In the genomic region with DNA sequence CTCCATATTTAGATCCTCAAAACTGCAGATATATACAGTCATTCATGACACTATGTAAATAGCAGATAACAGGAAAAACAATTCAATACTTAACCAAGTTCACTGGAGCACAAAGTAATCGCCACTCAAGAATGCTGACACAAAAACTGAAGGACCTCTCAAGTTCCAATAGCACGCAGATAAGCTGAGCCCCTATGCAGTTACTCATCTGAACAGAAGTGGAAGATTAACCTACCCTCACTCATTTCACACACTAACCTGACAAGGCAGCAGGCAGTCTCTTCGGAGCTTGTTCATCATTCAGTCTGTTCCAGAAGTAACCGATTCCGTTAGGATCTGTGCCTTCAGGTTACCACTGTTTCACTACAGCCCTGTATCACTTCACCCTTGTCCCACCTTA, we compare ENCODE assay signal across 19 cellular contexts. TPM values are rescaled to one million over a fixed set of nuclear protein-coding genes. Genes with fewer than 3 reads are reported as not detected.
A peak's percentile ranks its signal among the peaks of the same experiment; 100 is the strongest.
DNase-seq lines count a peak whose midpoint lies in the region; ATAC-seq and TF ChIP-seq lines count a peak whose summit lies in the region.
"Had no signal": no experiment of that assay in that cellular context is flagged by ENCODE, and none has a peak within 500 bp of the region (broad histone marks: within the 10 kb centered on the region; RNA-seq: fewer than 3 reads in every experiment).

No MANE protein-coding gene starts in this region.

- no peak overlapping the region for H3K4me3 Mint-ChIP-seq in progenitor cell of endocrine pancreas (ENCODE audit: low read depth)

- TF ChIP-seq CTCF in progenitor cell of endocrine pancreas (IDR thresholded peaks at IDR 0.05; ENCODE audit: unreplicated experiment) (no peak), tibial nerve (IDR thresholded peaks at IDR 0.05) (no peak)

- H3K27me3 Mint-ChIP-seq in progenitor cell of endocrine pancreas = no peaks in the 10 kb centered on the region

- DNase-seq in DMS79 (lab: John Stamatoyannopoulos, UW) (peak; percentile 12), NCI-H524 (lab: John Stamatoyannopoulos, UW) (peak; percentile 54 to 81), glomerular visceral epithelial cell (ENCODE audit: extremely low spot score) (peak; percentile 68), progenitor cell of endocrine pancreas (ENCODE audit: low spot score, unreplicated experiment) (no peak), tibial nerve (ENCODE audit: low spot score in 2 of 2) (no peak)
- DNase-seq: activated CD4-positive, alpha-beta T cell treated with anti-CD3 and anti-CD28 coated beads, Interleukin-2, amount 50 U/mL, for 1 hour; activated T-cell treated with anti-CD3 and anti-CD28 coated beads, Interleukin-2, amount 50 U/mL, for 48 hours; AML-193; effector memory CD4-positive, alpha-beta T cell; hippocampal formation; left colon; NCI-H2029 treated with DMSO at 0.1 percent for 48 hours; PC-9 had no signal

- TF ChIP-seq EP300 in tibial nerve (IDR thresholded peaks at IDR 0.05) = no peak

- H3K27me3 ChIP-seq in tibial nerve = no peaks in the 10 kb centered on the region

- peaks cover 0 to 46% (median 5%) of the 10 kb centered on the region in 4 donors for H3K4me1 ChIP-seq in tibial nerve

- H3K4me1 Mint-ChIP-seq in progenitor cell of endocrine pancreas (ENCODE audit: low read depth) = peaks cover 29% of the 10 kb centered on the region

- H3K36me3 ChIP-seq in tibial nerve = peaks cover 0 to 50% (median 18%) of the 10 kb centered on the region in 3 donors

- H3K4me3 ChIP-seq in tibial nerve = no peak overlapping the region
- H3K4me3 ChIP-seq: PC-9, skin epidermis had no signal

- ATAC-seq in GM21619 (IDR thresholded peaks at IDR 0.05; ENCODE audit: unreplicated experiment) (no peak), HG03354 (IDR thresholded peaks at IDR 0.05; ENCODE audit: poor library complexity, severe bottlenecking, unreplicated experiment) (no peak), GM18858 (IDR thresholded peaks at IDR 0.05; ENCODE audit: unreplicated experiment) (no peak)

- H3K27ac ChIP-seq in tibial nerve = no peak overlapping the region
- H3K27ac ChIP-seq: HL-60, parathyroid adenoma, PC-9, skin epidermis had no signal

- H3K36me3 Mint-ChIP-seq in progenitor cell of endocrine pancreas (ENCODE audit: insufficient read depth) = peaks cover 19% of the 10 kb centered on the region

- H3K9me3 ChIP-seq in tibial nerve = no peaks in the 10 kb centered on the region

- TF ChIP-seq POLR2A in tibial nerve (IDR thresholded peaks at IDR 0.05) = no peak

- no peaks in the 10 kb centered on the region for H3K9me3 Mint-ChIP-seq in progenitor cell of endocrine pancreas (ENCODE audit: low read depth)

- WGBS in tibial nerve, 2 donors = 83 to 93% methylated on average over 5 of the region's 5 CpGs

- H3K27ac Mint-ChIP-seq in progenitor cell of endocrine pancreas = peak overlapping the region; percentile 19

RNA-seq across cellular contexts. Expression of a gene that starts 6.0 kb away (rescaled TPM):
- 70.9 and 71.0 TPM in 2 replicates for total RNA-seq in progenitor cell of endocrine pancreas
- 10 to 100 TPM; 47.3 to 95.4 (median 61.3) TPM for total RNA-seq in tibial nerve

Comparison
In these comparisons a context has a peak if more than half of its experiments do, and no peak if none do; other contexts are left out.
1. DNase-seq: peak in DMS79 (single experiment), NCI-H524 (2 of 2) and glomerular visceral epithelial cell (single experiment); none in progenitor cell of endocrine pancreas (single experiment) and tibial nerve (0 of 2).